ENCODE assay signal across 8 cellular contexts in the genomic region with DNA sequence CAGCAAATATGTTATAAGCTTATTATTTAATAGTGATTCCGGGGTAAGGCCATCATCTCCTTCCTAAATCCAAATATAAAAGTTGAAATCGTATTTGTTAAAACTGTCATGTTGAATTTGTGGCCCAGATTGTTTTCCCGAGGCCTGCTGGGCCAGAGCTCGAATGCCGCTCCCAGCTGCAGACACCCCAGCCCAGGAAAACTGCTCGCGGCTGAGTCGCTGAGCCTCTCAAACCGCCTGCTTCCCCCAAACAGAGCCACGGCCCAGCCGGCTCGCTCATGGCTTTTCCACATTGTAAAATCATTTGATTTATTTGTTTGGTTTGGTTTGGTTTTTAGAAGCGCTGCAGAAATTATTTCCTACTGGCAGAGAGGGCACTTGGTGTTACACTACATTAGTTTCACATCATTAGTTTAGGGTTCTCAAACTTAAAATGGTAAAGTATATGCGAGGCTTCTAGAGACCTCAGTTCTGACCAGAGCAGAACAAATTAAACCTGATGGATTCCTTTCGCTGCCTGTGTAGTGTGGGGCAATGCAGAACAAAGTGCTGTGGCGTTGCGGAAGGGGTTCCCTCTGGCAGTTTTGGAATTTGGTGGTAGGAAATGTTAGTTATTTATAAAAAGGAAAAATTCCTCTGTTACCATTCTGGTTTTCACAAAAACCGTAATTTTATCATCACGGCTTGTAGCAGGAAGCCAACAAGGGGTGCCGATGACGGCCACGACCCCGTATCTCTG.
A peak's percentile ranks its signal among the peaks of the same experiment; 100 is the strongest.
DNase-seq lines count a peak whose midpoint lies in the region; ATAC-seq and TF ChIP-seq lines count a peak whose summit lies in the region.

No MANE protein-coding gene starts in this region.

- no peak for TF ChIP-seq RAD21 in SK-N-SH (IDR thresholded peaks at IDR 0.05; ENCODE audit: low read length)

- H3K9me2 ChIP-seq in SK-N-SH, result no peaks in the 10 kb centered on the region

- H3K9me3 ChIP-seq in SK-N-SH (no peaks in the 10 kb centered on the region), SK-N-MC (ENCODE audit: low read depth, low read length) (no peaks in the 10 kb centered on the region), right atrium auricular region (no peaks in the 10 kb centered on the region)

- H4K20me1 ChIP-seq in SK-N-SH (ENCODE audit: insufficient read depth), result no peaks in the 10 kb centered on the region

- no peak overlapping the region for H3K27ac ChIP-seq in SK-N-SH (ENCODE audit: low read depth in 2 of 2, low read length in 1 of 2)
- H3K27ac ChIP-seq in SK-N-MC, result no peak overlapping the region
- H3K27ac ChIP-seq in right atrium auricular region, result no peak overlapping the region
- no peak overlapping the region for H3K27ac ChIP-seq in skin epidermis

- no peaks in the 10 kb centered on the region for H3K36me3 ChIP-seq in SK-N-SH (replicated peaks in 1 of 2; ENCODE audit: control insufficient read depth in 1 of 2, insufficient read depth in 2 of 2, low read length in 1 of 2)
- no peaks in the 10 kb centered on the region for H3K36me3 ChIP-seq in SK-N-MC (ENCODE audit: insufficient read depth, low read length)
- H3K36me3 ChIP-seq in right atrium auricular region, result no peaks in the 10 kb centered on the region

- ATAC-seq in SK-N-SH treated with all-trans-retinoic acid at 6 μM for 48 hours (no peak), HG02970 (IDR thresholded peaks at IDR 0.05; ENCODE audit: low FRiP score, unreplicated experiment) (no peak)

- no peak for TF ChIP-seq EP300 in SK-N-SH (IDR thresholded peaks at IDR 0.05; ENCODE audit: borderline replicate concordance in 1 of 2, low read depth in 1 of 2, low read length in 1 of 2)

- CTCF ChIA-PET in SK-N-SH (lab: Yijun Ruan, JAX), result interaction anchor here (0.6 to 3.9 kb wide), 38 partner anchors 8 to 452 kb away, joined by 3 to 32 read pairs (median 4); a partner anchor contains a TSS

- H3K4me3 ChIP-seq in SK-N-SH (ENCODE audit: low read depth in 2 of 2, low read length in 1 of 2), result peak overlapping the region in 1 of 2 experiments; percentile 50; a peak in 1 of 4 replicates
- peak overlapping the region; percentile 68 for H3K4me3 ChIP-seq in SK-N-MC
- peak overlapping the region in 1 of 2 donors; percentile 48 for H3K4me3 ChIP-seq in right atrium auricular region
- peak overlapping the region in 4 of 7 experiments; percentile 13 to 35 (median 22) for H3K4me3 ChIP-seq in skin epidermis

- no peaks in the 10 kb centered on the region for H3F3A ChIP-seq in SK-N-SH (replicated peaks; ENCODE audit: insufficient read depth)

- POLR2A ChIA-PET in SK-N-SH (lab: Yijun Ruan, JAX), result interaction anchor here (0.8 kb wide), 1 partner anchor 286 kb away, joined by 4 read pairs; a partner anchor contains a TSS

- H3K4me2 ChIP-seq in SK-N-SH, result peak overlapping the region; percentile 85

- H3K4me1 ChIP-seq in SK-N-SH (ENCODE audit: control insufficient read depth in 1 of 2, insufficient read depth in 2 of 2, low read depth in 1 of 2, low read length in 1 of 2) (peaks cover 0 to 7% of the 10 kb centered on the region in 2 experiments; a peak in 1 of 4 replicates), right atrium auricular region (peaks cover 0 to 15% of the 10 kb centered on the region in 2 donors)

- TF ChIP-seq CTCF in SK-N-SH (IDR thresholded peaks at IDR 0.05) (no peak), right atrium auricular region (IDR thresholded peaks at IDR 0.05) (no peak)

- H3K9ac ChIP-seq in SK-N-SH (no peak overlapping the region), SK-N-MC (ENCODE audit: insufficient read length) (no peak overlapping the region)

- H3K27me3 ChIP-seq in SK-N-SH (ENCODE audit: insufficient read depth) (no peaks in the 10 kb centered on the region), right atrium auricular region (no peaks in the 10 kb centered on the region)

- WGBS in SK-N-SH (ENCODE audit: low lambda C conversion rate), result 94% methylated on average over 23 of the region's 23 CpGs

- H3K79me2 ChIP-seq in SK-N-SH (ENCODE audit: insufficient read depth), result no peaks in the 10 kb centered on the region

- DNase-seq in SK-N-SH (no peak), SK-N-MC (ENCODE audit: low read depth, low spot score) (no peak), right atrium auricular region (ENCODE audit: low spot score) (peak; percentile 43), T-helper 9 cell (no peak), NCI-H1417 (lab: John Stamatoyannopoulos, UW) (no peak)

- peak overlapping the region; percentile 63; the same call in 1 of the 2 replicates for H2AFZ ChIP-seq in SK-N-SH (ENCODE audit: low read depth)

TF ChIP-seq in SK-N-SH, 30 proteins besides CTCF, POLR2A, EP300 and RAD21 (continues in another document):
- TF ChIP-seq, protein P1, sequence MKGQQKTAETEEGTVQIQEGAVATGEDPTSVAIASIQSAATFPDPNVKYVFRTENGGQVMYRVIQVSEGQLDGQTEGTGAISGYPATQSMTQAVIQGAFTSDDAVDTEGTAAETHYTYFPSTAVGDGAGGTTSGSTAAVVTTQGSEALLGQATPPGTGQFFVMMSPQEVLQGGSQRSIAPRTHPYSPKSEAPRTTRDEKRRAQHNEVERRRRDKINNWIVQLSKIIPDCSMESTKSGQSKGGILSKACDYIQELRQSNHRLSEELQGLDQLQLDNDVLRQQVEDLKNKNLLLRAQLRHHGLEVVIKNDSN (IDR thresholded peaks at IDR 0.05; ENCODE audit: borderline replicate concordance, low read depth), result no peak
- TF ChIP-seq, protein P2, sequence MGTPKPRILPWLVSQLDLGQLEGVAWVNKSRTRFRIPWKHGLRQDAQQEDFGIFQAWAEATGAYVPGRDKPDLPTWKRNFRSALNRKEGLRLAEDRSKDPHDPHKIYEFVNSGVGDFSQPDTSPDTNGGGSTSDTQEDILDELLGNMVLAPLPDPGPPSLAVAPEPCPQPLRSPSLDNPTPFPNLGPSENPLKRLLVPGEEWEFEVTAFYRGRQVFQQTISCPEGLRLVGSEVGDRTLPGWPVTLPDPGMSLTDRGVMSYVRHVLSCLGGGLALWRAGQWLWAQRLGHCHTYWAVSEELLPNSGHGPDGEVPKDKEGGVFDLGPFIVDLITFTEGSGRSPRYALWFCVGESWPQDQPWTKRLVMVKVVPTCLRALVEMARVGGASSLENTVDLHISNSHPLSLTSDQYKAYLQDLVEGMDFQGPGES (IDR thresholded peaks at IDR 0.05; ENCODE audit: low read depth, low read length), result no peak
- TF ChIP-seq ELF1 (IDR thresholded peaks at IDR 0.05) (no peak), RCOR1 (IDR thresholded peaks at IDR 0.05; ENCODE audit: low read length) (no peak), MXI1 (IDR thresholded peaks at IDR 0.05; ENCODE audit: low read depth, low read length) (no peak), SIN3A (IDR thresholded peaks at IDR 0.05; ENCODE audit: borderline replicate concordance, low read depth, low read length) (no peak)
- TF ChIP-seq, protein P3, sequence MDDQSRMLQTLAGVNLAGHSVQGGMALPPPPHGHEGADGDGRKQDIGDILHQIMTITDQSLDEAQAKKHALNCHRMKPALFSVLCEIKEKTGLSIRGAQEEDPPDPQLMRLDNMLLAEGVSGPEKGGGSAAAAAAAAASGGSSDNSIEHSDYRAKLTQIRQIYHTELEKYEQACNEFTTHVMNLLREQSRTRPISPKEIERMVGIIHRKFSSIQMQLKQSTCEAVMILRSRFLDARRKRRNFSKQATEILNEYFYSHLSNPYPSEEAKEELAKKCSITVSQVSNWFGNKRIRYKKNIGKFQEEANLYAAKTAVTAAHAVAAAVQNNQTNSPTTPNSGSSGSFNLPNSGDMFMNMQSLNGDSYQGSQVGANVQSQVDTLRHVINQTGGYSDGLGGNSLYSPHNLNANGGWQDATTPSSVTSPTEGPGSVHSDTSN (IDR thresholded peaks at IDR 0.05), result no peak
- TF ChIP-seq, protein P4, sequence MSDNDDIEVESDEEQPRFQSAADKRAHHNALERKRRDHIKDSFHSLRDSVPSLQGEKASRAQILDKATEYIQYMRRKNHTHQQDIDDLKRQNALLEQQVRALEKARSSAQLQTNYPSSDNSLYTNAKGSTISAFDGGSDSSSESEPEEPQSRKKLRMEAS (IDR thresholded peaks at IDR 0.05; ENCODE audit: low read depth), result no peak

TF ChIP-seq in SK-N-SH treated with all-trans-retinoic acid at 6 μM for 48 hours, 23 proteins besides CTCF, POLR2A, EP300 and RAD21 (continues in another document):
- TF ChIP-seq ZC3H10 (CRISPR knock-in tag; IDR thresholded peaks at IDR 0.05) (no peak), ESRRG (CRISPR knock-in tag; IDR thresholded peaks at IDR 0.05) (no peak), RARB (CRISPR knock-in tag; IDR thresholded peaks at IDR 0.05) (no peak), ZNF70 (CRISPR knock-in tag; IDR thresholded peaks at IDR 0.05) (no peak), ISL1 (CRISPR knock-in tag; IDR thresholded peaks at IDR 0.05) (no peak), SNAI2 (CRISPR knock-in tag; IDR thresholded peaks at IDR 0.05) (no peak), ZFP30 (CRISPR knock-in tag; IDR thresholded peaks at IDR 0.05) (no peak)
- TF ChIP-seq, protein P5, sequence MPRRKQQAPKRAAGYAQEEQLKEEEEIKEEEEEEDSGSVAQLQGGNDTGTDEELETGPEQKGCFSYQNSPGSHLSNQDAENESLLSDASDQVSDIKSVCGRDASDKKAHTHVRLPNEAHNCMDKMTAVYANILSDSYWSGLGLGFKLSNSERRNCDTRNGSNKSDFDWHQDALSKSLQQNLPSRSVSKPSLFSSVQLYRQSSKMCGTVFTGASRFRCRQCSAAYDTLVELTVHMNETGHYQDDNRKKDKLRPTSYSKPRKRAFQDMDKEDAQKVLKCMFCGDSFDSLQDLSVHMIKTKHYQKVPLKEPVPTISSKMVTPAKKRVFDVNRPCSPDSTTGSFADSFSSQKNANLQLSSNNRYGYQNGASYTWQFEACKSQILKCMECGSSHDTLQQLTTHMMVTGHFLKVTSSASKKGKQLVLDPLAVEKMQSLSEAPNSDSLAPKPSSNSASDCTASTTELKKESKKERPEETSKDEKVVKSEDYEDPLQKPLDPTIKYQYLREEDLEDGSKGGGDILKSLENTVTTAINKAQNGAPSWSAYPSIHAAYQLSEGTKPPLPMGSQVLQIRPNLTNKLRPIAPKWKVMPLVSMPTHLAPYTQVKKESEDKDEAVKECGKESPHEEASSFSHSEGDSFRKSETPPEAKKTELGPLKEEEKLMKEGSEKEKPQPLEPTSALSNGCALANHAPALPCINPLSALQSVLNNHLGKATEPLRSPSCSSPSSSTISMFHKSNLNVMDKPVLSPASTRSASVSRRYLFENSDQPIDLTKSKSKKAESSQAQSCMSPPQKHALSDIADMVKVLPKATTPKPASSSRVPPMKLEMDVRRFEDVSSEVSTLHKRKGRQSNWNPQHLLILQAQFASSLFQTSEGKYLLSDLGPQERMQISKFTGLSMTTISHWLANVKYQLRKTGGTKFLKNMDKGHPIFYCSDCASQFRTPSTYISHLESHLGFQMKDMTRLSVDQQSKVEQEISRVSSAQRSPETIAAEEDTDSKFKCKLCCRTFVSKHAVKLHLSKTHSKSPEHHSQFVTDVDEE (CRISPR knock-in tag; IDR thresholded peaks at IDR 0.05), result no peak
